In genomic region chr7:142669074-142669654, GRCh38 we compare ENCODE assay signal across 8 cellular contexts.
DNase-seq lines count a peak whose midpoint lies in the region; ATAC-seq and TF ChIP-seq lines count a peak whose summit lies in the region.

No MANE protein-coding gene starts in this region.

- peak; percentile 49 for TF ChIP-seq RAD21 in HCT116 (IDR thresholded peaks at IDR 0.05; ENCODE audit: low read depth)

- no peaks in the 10 kb centered on the region for H3K36me3 ChIP-seq in CD4-positive, CD25-positive, alpha-beta regulatory T cell (ENCODE audit: control insufficient read depth, insufficient read depth, low read length)
- H3K36me3 ChIP-seq in HCT116 (ENCODE audit: control insufficient read depth in 1 of 2, insufficient read depth in 2 of 2, low read length in 2 of 2) (no peaks in the 10 kb centered on the region), lower lobe of right lung (no peaks in the 10 kb centered on the region), ovary (no peaks in the 10 kb centered on the region)

- no peaks in the 10 kb centered on the region for H3K79me2 ChIP-seq in HCT116 (ENCODE audit: insufficient read depth, low read length)

- H3K9me3 Mint-ChIP-seq in CD4-positive, CD25-positive, alpha-beta regulatory T cell = no peaks in the 10 kb centered on the region
- H3K9me3 Mint-ChIP-seq in activated CD8-positive, alpha-beta T cell treated with anti-CD3 and anti-CD28 coated beads, Interleukin-2, amount 10 ng/mL, durations not matched to agents 7 days and 5 days (ENCODE audit: insufficient read depth) = no peaks in the 10 kb centered on the region
- no peaks in the 10 kb centered on the region for H3K9me3 Mint-ChIP-seq in Calu3 (ENCODE audit: low read depth, unreplicated experiment)

- POLR2A ChIA-PET in HCT116 (lab: Charles Lee) = no interaction called here
- POLR2A ChIA-PET in activated CD8-positive, alpha-beta T cell treated with anti-CD3 and anti-CD28 coated beads, Interleukin-2, amount 10 ng/mL, durations not matched to agents 7 days and 5 days (lab: Charles Lee) = no interaction called here

- H3K4me3 ChIP-seq in CD4-positive, CD25-positive, alpha-beta regulatory T cell (ENCODE audit: low read depth, low read length) = no peak overlapping the region
- H3K4me3 ChIP-seq in HCT116 (replicated peaks in 1 of 2; ENCODE audit: low read depth in 1 of 2, low read length in 2 of 2) (no peak overlapping the region), lower lobe of right lung (no peak overlapping the region), ovary (no peak overlapping the region)

- no peak for ATAC-seq in CD4-positive, CD25-positive, alpha-beta regulatory T cell (ENCODE audit: low read depth in 2 of 2)
- ATAC-seq in HCT116 (peak; percentile 47; the same call in 1 of the 2 replicates), lower lobe of right lung (no peak)
- no peak for ATAC-seq in activated CD8-positive, alpha-beta T cell treated with anti-CD3 and anti-CD28 coated beads, Interleukin-2, amount 10 ng/mL, durations not matched to agents 7 days and 5 days

- H3K27me3 ChIP-seq in CD4-positive, CD25-positive, alpha-beta regulatory T cell (ENCODE audit: control insufficient read depth, insufficient read depth, low read length) = no peaks in the 10 kb centered on the region
- H3K27me3 ChIP-seq in HCT116 (ENCODE audit: insufficient read depth, low read length) = no peaks in the 10 kb centered on the region
- H3K27me3 ChIP-seq in lower lobe of right lung (ENCODE audit: low read depth) = no peaks in the 10 kb centered on the region
- H3K27me3 ChIP-seq in ovary = no peaks in the 10 kb centered on the region

- H3K36me3 Mint-ChIP-seq in CD4-positive, CD25-positive, alpha-beta regulatory T cell = no peaks in the 10 kb centered on the region
- no peaks in the 10 kb centered on the region for H3K36me3 Mint-ChIP-seq in activated CD8-positive, alpha-beta T cell treated with anti-CD3 and anti-CD28 coated beads, Interleukin-2, amount 10 ng/mL, durations not matched to agents 7 days and 5 days (ENCODE audit: low read depth)
- no peaks in the 10 kb centered on the region for H3K36me3 Mint-ChIP-seq in Calu3 (ENCODE audit: insufficient read depth, unreplicated experiment)

- H3K4me2 ChIP-seq in HCT116 (ENCODE audit: low read length) = no peak overlapping the region

- DNase-seq in CD4-positive, CD25-positive, alpha-beta regulatory T cell = peak in 2 of 3 donors; percentile 37 to 43
- DNase-seq in HCT116 (ENCODE audit: low read depth, low spot score) (no peak), lower lobe of right lung (no peak), Calu3 (no peak), ovary (no peak), islet precursor cell (no peak), SHP77 (lab: John Stamatoyannopoulos, UW) (no peak)
- DNase-seq in activated CD8-positive, alpha-beta T cell treated with anti-CD3 and anti-CD28 coated beads, Interleukin-2, amount 10 ng/mL, durations not matched to agents 7 days and 5 days = no peak

- intact Hi-C loops in HCT116 (cut with micrococcal nuclease) (loop anchor here (1.0 kb wide), 1 partner anchor 114 kb away; no protein-coding TSS in a partner anchor), lower lobe of right lung (cut with DNase I) (no loop called here), Calu3 (cut with micrococcal nuclease; ENCODE audit: unreplicated experiment) (loop anchor here (1.0 kb wide), 3 partner anchors 43 to 142 kb away; no protein-coding TSS in a partner anchor), ovary (cut with DNase I) (loop anchor here in 1 of 4 donors (10.0 kb wide), 1 partner anchor 116 kb away; no protein-coding TSS in a partner anchor)

- WGBS in ovary, 3 donors = 38 to 51% (median 44%) methylated on average over 2 of the region's 2 CpGs

- RAD21 ChIA-PET in HCT116 (lab: Charles Lee; ENCODE audit: low non-redundant PET in 1 of 2, low total read pairs in 2 of 2, uncharacterized antibody in 2 of 2, unreplicated experiment in 2 of 2) = no interaction called here

- H3K9me2 ChIP-seq in HCT116 (ENCODE audit: insufficient read depth) = no peaks in the 10 kb centered on the region

- H3K27ac Mint-ChIP-seq in CD4-positive, CD25-positive, alpha-beta regulatory T cell = peak overlapping the region in 2 of 3 donors; percentile 58 to 91
- H3K27ac Mint-ChIP-seq in activated CD8-positive, alpha-beta T cell treated with anti-CD3 and anti-CD28 coated beads, Interleukin-2, amount 10 ng/mL, durations not matched to agents 7 days and 5 days = peak overlapping the region; percentile 74
- H3K27ac Mint-ChIP-seq in Calu3 (ENCODE audit: unreplicated experiment) = no peak overlapping the region

- H3K4me1 Mint-ChIP-seq in CD4-positive, CD25-positive, alpha-beta regulatory T cell = peaks cover 7 to 41% (median 18%) of the 10 kb centered on the region in 4 donors
- peaks cover 34% of the 10 kb centered on the region for H3K4me1 Mint-ChIP-seq in activated CD8-positive, alpha-beta T cell treated with anti-CD3 and anti-CD28 coated beads, Interleukin-2, amount 10 ng/mL, durations not matched to agents 7 days and 5 days (ENCODE audit: low read depth)
- no peaks in the 10 kb centered on the region for H3K4me1 Mint-ChIP-seq in Calu3 (ENCODE audit: low read depth, unreplicated experiment)

- BruUV-seq in HCT116 (replicated peaks; lab: Mats Ljungman, UMichigan) (no TSS peak), Calu3 (replicated peaks; lab: Mats Ljungman, UMichigan) (no TSS peak)

- TF ChIP-seq CTCF in HCT116 (IDR thresholded peaks at IDR 0.05 in 2 of 3, conservative IDR thresholded peaks at IDR 0.05 in 1 of 3; ENCODE audit: borderline replicate concordance in 1 of 3, insufficient read depth in 1 of 3, low read depth in 2 of 3, low read length in 2 of 3) = peak; percentile 35 to 57 (median 41); a peak in 4 of 6 replicates
- peak; percentile 15 for TF ChIP-seq CTCF in lower lobe of right lung (IDR thresholded peaks at IDR 0.05)
- no peak for TF ChIP-seq CTCF in Calu3 (IDR thresholded peaks at IDR 0.05; ENCODE audit: unreplicated experiment)
- peak in 1 of 3 donors; percentile 21 for TF ChIP-seq CTCF in ovary (IDR thresholded peaks at IDR 0.05)

- H3K4me3 Mint-ChIP-seq in CD4-positive, CD25-positive, alpha-beta regulatory T cell = peak overlapping the region in 2 of 4 donors; percentile 29 to 70
- no peak overlapping the region for H3K4me3 Mint-ChIP-seq in activated CD8-positive, alpha-beta T cell treated with anti-CD3 and anti-CD28 coated beads, Interleukin-2, amount 10 ng/mL, durations not matched to agents 7 days and 5 days
- no peak overlapping the region for H3K4me3 Mint-ChIP-seq in Calu3 (ENCODE audit: low read depth, unreplicated experiment)

- no peak overlapping the region for H3K27ac ChIP-seq in CD4-positive, CD25-positive, alpha-beta regulatory T cell (ENCODE audit: insufficient read depth, low read length, poor library complexity, severe bottlenecking)
- H3K27ac ChIP-seq in HCT116 (ENCODE audit: low read depth, low read length) = no peak overlapping the region
- H3K27ac ChIP-seq in lower lobe of right lung = no peak overlapping the region
- no peak overlapping the region for H3K27ac ChIP-seq in ovary

- no peak overlapping the region for H2AFZ ChIP-seq in HCT116 (ENCODE audit: low read depth, low read length, poor library complexity, severe bottlenecking)

- no peaks in the 10 kb centered on the region for H3K9me3 ChIP-seq in CD4-positive, CD25-positive, alpha-beta regulatory T cell (ENCODE audit: control insufficient read depth in 2 of 2, low read length in 2 of 2)
- H3K9me3 ChIP-seq in HCT116 (ENCODE audit: control insufficient read depth in 1 of 2, insufficient read depth in 1 of 2, low read depth in 1 of 2, low read length in 2 of 2) (no peaks in the 10 kb centered on the region), lower lobe of right lung (no peaks in the 10 kb centered on the region), ovary (no peaks in the 10 kb centered on the region)

- H3K9ac ChIP-seq in HCT116 (ENCODE audit: low read length) = no peak overlapping the region

- CTCF ChIA-PET in HCT116 (lab: Charles Lee) = interaction anchor here (1.4 kb wide), 1 partner anchor 114 kb away, joined by 3 read pairs; no protein-coding TSS in a partner anchor
- CTCF ChIA-PET in activated CD8-positive, alpha-beta T cell treated with anti-CD3 and anti-CD28 coated beads, Interleukin-2, amount 10 ng/mL, durations not matched to agents 7 days and 5 days (lab: Charles Lee) = interaction anchor here (1.1 to 8.6 kb wide), 7 partner anchors 32 to 149 kb away, joined by 3 to 115 read pairs (median 5); no protein-coding TSS in a partner anchor
- CTCF ChIA-PET in Calu3 (lab: Charles Lee) = interaction anchor here (0.8 to 1.3 kb wide), 2 partner anchors 81 to 114 kb away, joined by 3 to 6 read pairs; no protein-coding TSS in a partner anchor

- H3K27me3 Mint-ChIP-seq in CD4-positive, CD25-positive, alpha-beta regulatory T cell = no peaks in the 10 kb centered on the region
- H3K27me3 Mint-ChIP-seq in activated CD8-positive, alpha-beta T cell treated with anti-CD3 and anti-CD28 coated beads, Interleukin-2, amount 10 ng/mL, durations not matched to agents 7 days and 5 days (ENCODE audit: low read depth) = no peaks in the 10 kb centered on the region
- peaks cover 52% of the 10 kb centered on the region for H3K27me3 Mint-ChIP-seq in Calu3 (ENCODE audit: unreplicated experiment)

- no peaks in the 10 kb centered on the region for H4K20me1 ChIP-seq in HCT116 (ENCODE audit: insufficient read depth)

- H3K4me1 ChIP-seq in CD4-positive, CD25-positive, alpha-beta regulatory T cell (ENCODE audit: control insufficient read depth, insufficient read depth, low read length, poor library complexity, severe bottlenecking) = peaks cover 8% of the 10 kb centered on the region
- H3K4me1 ChIP-seq in HCT116 (ENCODE audit: control insufficient read depth in 1 of 2, insufficient read depth in 2 of 2, low read length in 2 of 2) = no peaks in the 10 kb centered on the region
- no peaks in the 10 kb centered on the region for H3K4me1 ChIP-seq in lower lobe of right lung
- no peaks in the 10 kb centered on the region for H3K4me1 ChIP-seq in ovary (ENCODE audit: insufficient read depth)

- TF ChIP-seq EP300 in ovary (IDR thresholded peaks at IDR 0.05) = no peak

- TF ChIP-seq POLR2A in HCT116 (IDR thresholded peaks at IDR 0.05; ENCODE audit: borderline replicate concordance, extremely low read depth, insufficient read depth, insufficient read length) (no peak), ovary (IDR thresholded peaks at IDR 0.05) (no peak)

TF ChIP-seq in HCT116, 20 proteins besides CTCF, POLR2A, EP300 and RAD21 (continues in another document):
- TF ChIP-seq CBX3 (IDR thresholded peaks at IDR 0.05; ENCODE audit: low read depth) = no peak
- no peak for TF ChIP-seq SIN3A (IDR thresholded peaks at IDR 0.05; ENCODE audit: low read depth)
- no peak for TF ChIP-seq TCF7L2 (IDR thresholded peaks at IDR 0.05; ENCODE audit: borderline replicate concordance, extremely low read depth, insufficient read depth, insufficient read length)
- no peak for TF ChIP-seq YY1 (IDR thresholded peaks at IDR 0.05; ENCODE audit: extremely low read depth, insufficient replicate concordance, low read depth, low read length)
- TF ChIP-seq EZH2phosphoT487 (IDR thresholded peaks at IDR 0.05; ENCODE audit: borderline replicate concordance) = no peak

Comparison
In these comparisons a context has a peak if more than half of its experiments do, and no peak if none do; other contexts are left out.
1. DNase-seq: peak in CD4-positive, CD25-positive, alpha-beta regulatory T cell (2 of 3); none in HCT116 (single experiment), activated CD8-positive, alpha-beta T cell treated with anti-CD3 and anti-CD28 coated beads, Interleukin-2, amount 10 ng/mL, durations not matched to agents 7 days and 5 days (single experiment), lower lobe of right lung (single experiment), Calu3 (single experiment), ovary (0 of 5), islet precursor cell (single experiment) and SHP77 (0 of 2).